16 cellular contexts compared by ENCODE assay signal in the genomic region with DNA sequence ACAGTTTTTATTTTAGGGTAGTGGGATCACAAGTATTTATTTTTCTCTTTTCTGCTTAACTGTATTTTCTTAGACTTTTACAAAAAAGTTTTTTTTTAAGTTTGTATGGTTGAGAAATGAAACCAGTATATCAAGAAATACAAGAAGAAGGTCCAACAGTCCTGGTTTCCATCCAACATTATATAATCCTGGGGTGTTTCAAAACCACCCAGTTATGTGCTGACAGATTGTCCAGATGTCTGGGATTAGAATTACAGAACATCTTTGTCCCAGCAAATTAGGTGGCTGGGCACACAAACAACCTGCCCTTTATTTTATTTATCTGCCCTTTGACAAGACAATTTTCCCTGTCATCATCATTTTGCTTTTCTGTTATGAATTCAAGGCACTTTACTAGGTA.
DNase-seq lines count a peak whose midpoint lies in the region; ATAC-seq and TF ChIP-seq lines count a peak whose summit lies in the region.
"Had no signal": no experiment of that assay in that cellular context is flagged by ENCODE, and none has a peak within 500 bp of the region (broad histone marks: within the 10 kb centered on the region; RNA-seq: fewer than 3 reads in every experiment).

No MANE protein-coding gene starts in this region.

- peak overlapping the region; percentile 29; the same call in 1 of the 2 replicates for H3K4me2 ChIP-seq in KMS-11
- H3K4me2 ChIP-seq: BLaER1 had no signal

- in situ Hi-C loops in GM13976 (cut with MboI; ENCODE audit: low sequenced_read_pairs, unreplicated experiment) = no loop called here

- no peaks in the 10 kb centered on the region for H3K27me3 ChIP-seq in KMS-11 (ENCODE audit: insufficient read depth, low read depth)
- H3K27me3 ChIP-seq: BLaER1 had no signal

- DNase-seq in DMS 273 (lab: John Stamatoyannopoulos, UW; ENCODE audit: unreplicated experiment) (peak; percentile 16), DMS 273 treated with DMSO at 0.1 percent for 48 hours (lab: John Stamatoyannopoulos, UW) (no peak), amniotic epithelial cell (ENCODE audit: low read depth) (peak; percentile 11), sciatic nerve (ENCODE audit: low spot score) (no peak), GM13976 (ENCODE audit: low spot score) (no peak)
- no peak for DNase-seq in effector CD4-positive, alpha-beta T cell
- DNase-seq in activated CD4-positive, alpha-beta T cell treated with anti-CD3 and anti-CD28 coated beads for 4 hours = no peak
- DNase-seq: AML-193; Caco-2; CD8-positive, alpha-beta memory T cell; GOT3; H9 had no signal

- peak; percentile 67 for ATAC-seq in sciatic nerve
- ATAC-seq: GM12878 had no signal

- no peak overlapping the region for H3K9ac ChIP-seq in KMS-11
- H3K9ac ChIP-seq: BLaER1 had no signal

- intact Hi-C loops in sciatic nerve (cut with DNase I) = no loop called here

- peaks cover 41% of the 10 kb centered on the region for H3K4me1 ChIP-seq in KMS-11 (ENCODE audit: low read depth, poor library complexity, severe bottlenecking)
- H3K4me1 ChIP-seq: BLaER1, Caco-2 had no signal

- TF ChIP-seq CTCF in KMS-11 (conservative IDR thresholded peaks at IDR 0.05; ENCODE audit: low read depth, low read length) = no peak
- TF ChIP-seq CTCF in GM13976 (IDR thresholded peaks at IDR 0.05; ENCODE audit: borderline replicate concordance, control extremely low read depth, extremely low read depth, insufficient read depth, missing control alignments) = no peak

- no peak overlapping the region for H3K4me3 ChIP-seq in KMS-11 (IDR thresholded peaks at IDR 0.05; ENCODE audit: insufficient read depth, low read depth, low read length)
- H3K4me3 ChIP-seq: BLaER1, GM12878 had no signal

- H3K27ac ChIP-seq in KMS-11 = no peak overlapping the region
- H3K27ac ChIP-seq: 22Rv1, BLaER1 had no signal

- no peaks in the 10 kb centered on the region for H4K20me1 ChIP-seq in KMS-11 (ENCODE audit: insufficient read depth)
- H4K20me1 ChIP-seq: BLaER1 had no signal

- H2AFZ ChIP-seq in KMS-11 (ENCODE audit: low read depth) = no peak overlapping the region

- H3K36me3 ChIP-seq in KMS-11 (ENCODE audit: insufficient read depth) = no peaks in the 10 kb centered on the region
- H3K36me3 ChIP-seq: BLaER1 had no signal

- no peaks in the 10 kb centered on the region for H3K79me2 ChIP-seq in KMS-11 (ENCODE audit: insufficient read depth, low read depth)

Comparison
In these comparisons a context has a peak if more than half of its experiments do, and no peak if none do; other contexts are left out.
1. DNase-seq: peak in DMS 273 (single experiment) and amniotic epithelial cell (single experiment); none in DMS 273 treated with DMSO at 0.1 percent for 48 hours (single experiment), sciatic nerve (single experiment), effector CD4-positive, alpha-beta T cell (single experiment), GM13976 (single experiment) and activated CD4-positive, alpha-beta T cell treated with anti-CD3 and anti-CD28 coated beads for 4 hours (0 of 2).